9 cellular contexts compared by ENCODE assay signal in the genomic region with DNA sequence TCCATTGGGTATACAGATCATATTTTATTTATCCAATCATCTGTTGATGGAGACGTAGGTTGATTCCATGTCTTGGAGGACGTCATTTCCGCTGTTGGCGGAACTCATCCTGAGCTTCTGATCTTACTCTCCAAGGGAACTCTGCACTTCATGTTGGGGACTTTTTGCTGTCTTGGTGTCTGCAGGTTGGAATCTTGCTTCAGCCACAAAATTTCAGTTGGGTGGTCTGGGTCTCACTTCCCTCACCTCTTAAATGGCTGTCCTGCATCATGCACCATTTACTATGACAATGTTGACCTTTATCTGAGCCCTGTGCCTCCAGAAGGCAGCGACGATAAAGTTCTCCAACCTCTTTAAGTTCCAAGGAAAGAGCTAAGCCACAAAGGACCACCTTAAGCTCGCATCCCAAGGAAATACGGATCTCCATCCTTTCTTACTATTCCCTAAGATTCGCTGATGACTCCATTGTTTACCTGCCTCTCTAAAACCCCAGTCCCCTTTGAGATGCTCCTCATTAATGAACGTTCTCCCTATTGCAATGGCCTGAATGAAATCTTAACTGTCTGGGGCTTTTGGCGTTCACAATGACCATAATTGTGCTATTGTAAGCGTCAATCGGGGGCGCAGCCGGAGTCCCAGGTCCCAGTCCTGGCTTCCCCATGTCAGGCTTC. TPM values are rescaled to one million over a fixed set of nuclear protein-coding genes. Genes with fewer than 3 reads are reported as not detected.
DNase-seq lines count a peak whose midpoint lies in the region; ATAC-seq and TF ChIP-seq lines count a peak whose summit lies in the region.
"Had no signal": no experiment of that assay in that cellular context is flagged by ENCODE, and none has a peak within 500 bp of the region (broad histone marks: within the 10 kb centered on the region; RNA-seq: fewer than 3 reads in every experiment).

No MANE protein-coding gene starts in this region.

- H3K27me3 ChIP-seq in HUES48 (ENCODE audit: control insufficient read depth, insufficient read depth, low read length) (peaks cover 12% of the 10 kb centered on the region), smooth muscle cell (ENCODE audit: low read depth) (no peaks in the 10 kb centered on the region)
- H3K27me3 ChIP-seq in effector memory CD4-positive, alpha-beta T cell (replicated peaks; ENCODE audit: control insufficient read depth, insufficient read depth, low read length, poor library complexity, severe bottlenecking): peaks cover 4% of the 10 kb centered on the region

- peak overlapping the region; percentile 91 for H2AFZ ChIP-seq in smooth muscle cell (ENCODE audit: low read depth)

- H3K27ac ChIP-seq in HUES48 (ENCODE audit: low read depth, low read length) (no peak overlapping the region), smooth muscle cell (ENCODE audit: low read depth) (no peak overlapping the region)
- no peak overlapping the region for H3K27ac ChIP-seq in effector memory CD4-positive, alpha-beta T cell (ENCODE audit: insufficient read depth, low read length, poor library complexity, severe bottlenecking)
- H3K27ac ChIP-seq: epithelial cell of prostate had no signal

- H3K9ac ChIP-seq in HUES48 (ENCODE audit: low read depth, low read length) (no peak overlapping the region), smooth muscle cell (ENCODE audit: low read depth) (no peak overlapping the region)

- H3K9me3 ChIP-seq in HUES48 (ENCODE audit: control insufficient read depth, insufficient read depth, low read length): no peaks in the 10 kb centered on the region
- H3K9me3 ChIP-seq in effector memory CD4-positive, alpha-beta T cell (ENCODE audit: control insufficient read depth, low read length): no peaks in the 10 kb centered on the region
- no peaks in the 10 kb centered on the region for H3K9me3 ChIP-seq in smooth muscle cell (replicated peaks; ENCODE audit: low read depth)

- no peaks in the 10 kb centered on the region for H3K79me2 ChIP-seq in smooth muscle cell (ENCODE audit: low read depth)

- WGBS in smooth muscle cell (ENCODE audit: low lambda C conversion rate): 71% methylated on average over 15 of the region's 15 CpGs

- DNase-seq in effector memory CD4-positive, alpha-beta T cell: no peak
- DNase-seq in smooth muscle cell (lab: John Stamatoyannopoulos, UW; ENCODE audit: unreplicated experiment): no peak
- DNase-seq in H4 (ENCODE audit: low spot score): no peak
- DNase-seq in NK-92 (lab: John Stamatoyannopoulos, UW; ENCODE audit: unreplicated experiment): no peak

- no peak for TF ChIP-seq CTCF in smooth muscle cell (IDR thresholded peaks at IDR 0.05; ENCODE audit: borderline replicate concordance, insufficient read depth, poor library complexity, severe bottlenecking)

- no peaks in the 10 kb centered on the region for H3K36me3 ChIP-seq in HUES48 (ENCODE audit: control insufficient read depth, insufficient read depth, low read length)
- H3K36me3 ChIP-seq in effector memory CD4-positive, alpha-beta T cell (ENCODE audit: control insufficient read depth, insufficient read depth, low read length): no peaks in the 10 kb centered on the region
- no peaks in the 10 kb centered on the region for H3K36me3 ChIP-seq in smooth muscle cell (ENCODE audit: low read depth)

- H3K4me1 ChIP-seq in HUES48 (ENCODE audit: control insufficient read depth, insufficient read depth, low read length) (peaks cover 18% of the 10 kb centered on the region), smooth muscle cell (ENCODE audit: low read depth) (peaks cover 19% of the 10 kb centered on the region)
- H3K4me1 ChIP-seq in effector memory CD4-positive, alpha-beta T cell (ENCODE audit: control insufficient read depth, insufficient read depth, low read length, poor library complexity, severe bottlenecking): no peaks in the 10 kb centered on the region

- no peaks in the 10 kb centered on the region for H4K20me1 ChIP-seq in smooth muscle cell (ENCODE audit: low read depth)

- peak overlapping the region; percentile 58; the same call in 1 of the 2 replicates for H3K4me3 ChIP-seq in HUES48 (ENCODE audit: low read depth, low read length)
- peak overlapping the region; percentile 21 for H3K4me3 ChIP-seq in effector memory CD4-positive, alpha-beta T cell (ENCODE audit: insufficient read depth, low read depth, low read length, poor library complexity, severe bottlenecking)
- H3K4me3 ChIP-seq in smooth muscle cell: peak overlapping the region; percentile 43

- ATAC-seq in GM18867 (IDR thresholded peaks at IDR 0.05; ENCODE audit: unreplicated experiment) (peak; percentile 33), HG03039 (IDR thresholded peaks at IDR 0.05; ENCODE audit: unreplicated experiment) (no peak), GM19324 (IDR thresholded peaks at IDR 0.05; ENCODE audit: low FRiP score, unreplicated experiment) (no peak)

- H3F3A ChIP-seq in smooth muscle cell (ENCODE audit: low read depth): no peaks in the 10 kb centered on the region

- H3K4me2 ChIP-seq in smooth muscle cell: peak overlapping the region; percentile 83

RNA-seq across cellular contexts. Expression of a gene that starts 23.1 kb away (rescaled TPM):
- total RNA-seq in smooth muscle cell: not detected in 2 replicates
- polyA plus RNA-seq in smooth muscle cell: not detected in 2 replicates
- not detected in 2 replicates for total RNA-seq in H4 (2014; rRNA removed; shearing (Covaris generic))

RNA-seq across cellular contexts. Expression of a gene that starts 37.6 kb away (rescaled TPM):
- 0.04 TPM in 1 of 2 replicates, not detected in the other for total RNA-seq in smooth muscle cell
- 0.21 and 0.27 TPM in 2 replicates for polyA plus RNA-seq in smooth muscle cell
- not detected in 2 replicates for total RNA-seq in H4 (2014; rRNA removed; shearing (Covaris generic))
